ENCODE assay signal across 1 cellular context in genomic region chr12:51361419-51362016, GRCh38.
TF ChIP-seq lines count a peak whose summit lies in the region.

No MANE protein-coding gene starts in this region.

TF ChIP-seq in IMR-90, 13 proteins besides CTCF, POLR2A, EP300 and RAD21:
- TF ChIP-seq CEBPB (IDR thresholded peaks at IDR 0.05; ENCODE audit: low read depth, low read length), result no peak
